Comparison of ENCODE assay signal across 10 cellular contexts in genomic region chr21:39094087-39094785, GRCh38.
A peak's percentile ranks its signal among the peaks of the same experiment; 100 is the strongest.
DNase-seq lines count a peak whose midpoint lies in the region; ATAC-seq, FAIRE-seq and TF ChIP-seq lines count a peak whose summit lies in the region.
"Had no signal": no experiment of that assay in that cellular context is flagged by ENCODE, and none has a peak within 500 bp of the region (broad histone marks: within the 10 kb centered on the region; RNA-seq: fewer than 3 reads in every experiment).

No MANE protein-coding gene starts in this region.

- ATAC-seq in lung (ENCODE audit: insufficient read depth, low FRiP score) (peak; percentile 27), HG03565 (IDR thresholded peaks at IDR 0.05; ENCODE audit: unreplicated experiment) (no peak)

- 53 to 70% methylated on average over 11 of the region's 11 CpGs for WGBS in lung, 2 donors

- peak overlapping the region; percentile 56 for H3K27ac Mint-ChIP-seq in astrocyte (ENCODE audit: unreplicated experiment)
- no peak overlapping the region for H3K27ac Mint-ChIP-seq in activated naive CD8-positive, alpha-beta T cell treated with anti-CD3 and anti-CD28 coated beads for 36 hours
- H3K27ac Mint-ChIP-seq: activated naive CD8-positive, alpha-beta T cell; CD8-positive, alpha-beta memory T cell had no signal

- no peak for TF ChIP-seq POLR2A in NB4 (IDR thresholded peaks at IDR 0.05; ENCODE audit: extremely low read depth, insufficient read length)

- no peak overlapping the region for H3K9ac ChIP-seq in astrocyte (ENCODE audit: low read length)

- H3K36me3 Mint-ChIP-seq in astrocyte (ENCODE audit: low read depth, unreplicated experiment): peaks cover 5% of the 10 kb centered on the region
- no peaks in the 10 kb centered on the region for H3K36me3 Mint-ChIP-seq in activated naive CD8-positive, alpha-beta T cell treated with anti-CD3 and anti-CD28 coated beads for 36 hours
- H3K36me3 Mint-ChIP-seq: activated naive CD8-positive, alpha-beta T cell; CD8-positive, alpha-beta memory T cell had no signal

- peaks cover 34% of the 10 kb centered on the region for H3K27me3 Mint-ChIP-seq in astrocyte (ENCODE audit: low read depth, unreplicated experiment)
- H3K27me3 Mint-ChIP-seq in activated naive CD8-positive, alpha-beta T cell treated with anti-CD3 and anti-CD28 coated beads for 36 hours: no peaks in the 10 kb centered on the region
- H3K27me3 Mint-ChIP-seq: activated naive CD8-positive, alpha-beta T cell had no signal

- TF ChIP-seq CTCF in NB4 (IDR thresholded peaks at IDR 0.05; ENCODE audit: low read depth, low read length) (no peak), astrocyte (IDR thresholded peaks at IDR 0.05; ENCODE audit: insufficient read depth, low read depth, low read length) (no peak), lung (IDR thresholded peaks at IDR 0.05; ENCODE audit: control extremely low read depth, extremely low read depth) (no peak)

- H3K4me2 ChIP-seq in astrocyte (ENCODE audit: low read length): no peak overlapping the region

- FAIRE-seq in astrocyte (lab: Jason Lieb, UNC): no peak

- H3K4me3 Mint-ChIP-seq in astrocyte (ENCODE audit: unreplicated experiment): no peak overlapping the region
- H3K4me3 Mint-ChIP-seq in activated naive CD8-positive, alpha-beta T cell treated with anti-CD3 and anti-CD28 coated beads for 36 hours: no peak overlapping the region
- H3K4me3 Mint-ChIP-seq: activated naive CD8-positive, alpha-beta T cell; CD8-positive, alpha-beta memory T cell had no signal

- peaks cover 6% of the 10 kb centered on the region for H3K27me3 ChIP-seq in astrocyte (ENCODE audit: insufficient read depth, low read length)
- H3K27me3 ChIP-seq in lung (ENCODE audit: control insufficient read depth, insufficient read depth): no peaks in the 10 kb centered on the region

- H3K4me3 ChIP-seq in NB4 (ENCODE audit: low read depth, low read length): no peak overlapping the region
- no peak overlapping the region for H3K4me3 ChIP-seq in astrocyte (ENCODE audit: insufficient read depth, low read depth, low read length)
- no peak overlapping the region for H3K4me3 ChIP-seq in lung

- no peak overlapping the region for H2AFZ ChIP-seq in astrocyte (ENCODE audit: low read depth, low read length)

- H3K9me3 ChIP-seq in astrocyte (ENCODE audit: insufficient read depth, low read depth, low read length) (peaks cover 4% of the 10 kb centered on the region), lung (ENCODE audit: control insufficient read depth in 2 of 2, insufficient read depth in 1 of 2, low read length in 1 of 2) (no peaks in the 10 kb centered on the region)

- peaks cover 5% of the 10 kb centered on the region for H3K9me3 Mint-ChIP-seq in astrocyte (ENCODE audit: unreplicated experiment)
- no peaks in the 10 kb centered on the region for H3K9me3 Mint-ChIP-seq in activated naive CD8-positive, alpha-beta T cell treated with anti-CD3 and anti-CD28 coated beads for 36 hours
- H3K9me3 Mint-ChIP-seq: CD8-positive, alpha-beta memory T cell had no signal

- H3K27ac ChIP-seq in astrocyte (ENCODE audit: low read depth, low read length): no peak overlapping the region
- H3K27ac ChIP-seq in lung (ENCODE audit: low read depth in 1 of 2, low read length in 1 of 2): peak overlapping the region; percentile 11 to 80
- H3K27ac ChIP-seq in temporal lobe (ENCODE audit: low read depth, low read length): peak overlapping the region; percentile 44

- H3K79me2 ChIP-seq in astrocyte (ENCODE audit: insufficient read depth, low read length): no peaks in the 10 kb centered on the region

- DNase-seq in NB4 (ENCODE audit: low read depth) (peak; percentile 67), astrocyte (ENCODE audit: low read depth) (no peak), lung (ENCODE audit: low spot score) (no peak), HK-2 (ENCODE audit: unreplicated experiment) (no peak), mesenteric fat pad (ENCODE audit: low spot score) (no peak)
- no peak for DNase-seq in activated naive CD8-positive, alpha-beta T cell treated with anti-CD3 and anti-CD28 coated beads for 36 hours
- DNase-seq: CD8-positive, alpha-beta memory T cell had no signal

- H4K20me1 ChIP-seq in astrocyte (ENCODE audit: insufficient read depth, low read length): no peaks in the 10 kb centered on the region

- H3K4me1 ChIP-seq in astrocyte (ENCODE audit: insufficient read depth, low read length) (no peaks in the 10 kb centered on the region), lung (ENCODE audit: control insufficient read depth in 2 of 2, insufficient read depth in 2 of 2, low read length in 2 of 2) (peaks cover 4 to 19% of the 10 kb centered on the region in 2 donors)

- H3K4me1 Mint-ChIP-seq in astrocyte (ENCODE audit: low read depth, unreplicated experiment): peaks cover 12% of the 10 kb centered on the region
- no peaks in the 10 kb centered on the region for H3K4me1 Mint-ChIP-seq in activated naive CD8-positive, alpha-beta T cell treated with anti-CD3 and anti-CD28 coated beads for 36 hours
- H3K4me1 Mint-ChIP-seq: CD8-positive, alpha-beta memory T cell had no signal

- H3K36me3 ChIP-seq in astrocyte (ENCODE audit: insufficient read depth, low read length): no peaks in the 10 kb centered on the region
- no peaks in the 10 kb centered on the region for H3K36me3 ChIP-seq in lung (ENCODE audit: control insufficient read depth in 2 of 2, insufficient read depth in 2 of 2, low read length in 2 of 2)
